Comparison of ENCODE assay signal across 29 cellular contexts in the genomic region with DNA sequence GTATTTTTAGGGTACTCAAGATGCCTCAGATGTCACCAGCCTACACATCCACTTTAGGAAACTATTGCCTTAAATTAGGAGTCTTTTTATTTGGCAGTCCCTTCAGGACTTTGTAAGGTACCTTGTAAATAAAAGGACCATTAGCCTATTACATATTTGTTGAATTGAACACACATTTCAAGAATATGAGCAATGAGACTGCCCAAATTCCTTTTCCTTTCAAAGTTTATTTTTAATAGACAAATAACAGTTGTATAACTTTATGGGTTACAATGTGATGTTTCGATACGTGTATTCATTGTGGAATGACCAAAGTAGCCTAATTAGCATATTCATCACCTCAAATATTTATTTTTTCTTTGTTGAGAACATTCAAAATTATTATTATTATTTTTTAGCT.
"Had no signal": no experiment of that assay in that cellular context is flagged by ENCODE, and none has a peak within 500 bp of the region (broad histone marks: within the 10 kb centered on the region; RNA-seq: fewer than 3 reads in every experiment).

No MANE protein-coding gene starts in this region.

- ATAC-seq: activated CD4-positive, CD25-positive, alpha-beta regulatory T cell treated with anti-CD3 and anti-CD28 coated beads, Interleukin-2, amount 50 U/mL, for 24 hours; activated CD8-positive, alpha-beta T cell treated with anti-CD3 and anti-CD28 coated beads for 36 hours; activated T-cell treated with anti-CD3 and anti-CD28 coated beads, Interleukin-2, amount 50 U/mL, for 4 hours; activated T-helper 17 cell treated with anti-CD3 and anti-CD28 coated beads, Interleukin-2, amount 50 U/mL, for 72 hours; body of pancreas; T-helper 17 cell had no signal

- H3K36me3 ChIP-seq: colonic mucosa, esophagus squamous epithelium, WERI-Rb-1 had no signal

- H3K27me3 Mint-ChIP-seq: activated B cell treated with CpG ODN at 0.5 μM for 24 hours; activated CD8-positive, alpha-beta T cell treated with anti-CD3 and anti-CD28 coated beads for 36 hours; activated naive CD8-positive, alpha-beta T cell; activated T-helper 17 cell treated with anti-CD3 and anti-CD28 coated beads, Interleukin-2, amount 50 U/mL, for 72 hours; T-helper 17 cell had no signal

- H3K27ac Mint-ChIP-seq: activated B cell treated with CpG ODN at 0.5 μM for 24 hours; activated CD8-positive, alpha-beta T cell treated with anti-CD3 and anti-CD28 coated beads for 36 hours; activated naive CD8-positive, alpha-beta T cell; activated T-helper 17 cell treated with anti-CD3 and anti-CD28 coated beads, Interleukin-2, amount 50 U/mL, for 72 hours; T-helper 17 cell; T-helper 2 cell treated with Interferon-gamma antibody and Interleukin-4, amounts not matched to agents 5 μg/mL and 100 μg/mL, for 36 hours had no signal

- DNase-seq: activated B cell treated with CpG ODN at 0.5 μM for 24 hours; activated CD4-positive, alpha-beta T cell treated with anti-CD3 and anti-CD28 coated beads for 48 hours; activated CD4-positive, alpha-beta T cell treated with anti-CD3 and anti-CD28 coated beads, Interleukin-2, amount 50 U/mL, for 1 hour; activated CD4-positive, alpha-beta T cell treated with anti-CD3 and anti-CD28 coated beads, Interleukin-2, amount 50 U/mL, for 48 hours; activated CD8-positive, alpha-beta memory T cell treated with anti-CD3 and anti-CD28 coated beads for 24 hours; activated CD8-positive, alpha-beta T cell treated with anti-CD3 and anti-CD28 coated beads for 36 hours; activated effector memory CD4-positive, alpha-beta T cell treated with Interleukin-2 at 50 U/mL for 16 hours; activated gamma-delta T cell treated with Interleukin-2 at 50 U/mL for 16 hours; activated naive CD4-positive, alpha-beta T cell treated with anti-CD3 and anti-CD28 coated beads, Interleukin-2, amount 50 U/mL, for 16 hours; activated naive CD4-positive, alpha-beta T cell treated with Interleukin-2 at 50 U/mL for 16 hours; activated T-cell treated with anti-CD3 and anti-CD28 coated beads, Interleukin-2, amount 50 U/mL, for 4 hours; amniotic stem cell; anterior cingulate cortex; body of pancreas; caudate nucleus; colonic mucosa; effector CD8-positive, alpha-beta T cell; esophagus squamous epithelium; head of caudate nucleus; T-helper 1 cell; T-helper 17 cell; T1000; WERI-Rb-1 had no signal

- H3K9me3 Mint-ChIP-seq: activated T-cell treated with anti-CD3 and anti-CD28 coated beads, Interleukin-2, amount 50 U/mL, for 4 hours had no signal

- H3K36me3 Mint-ChIP-seq: activated naive CD8-positive, alpha-beta T cell had no signal

- H3K4me1 ChIP-seq: colonic mucosa had no signal

- H3K4me3 Mint-ChIP-seq: activated B cell treated with CpG ODN at 0.5 μM for 24 hours; activated CD8-positive, alpha-beta T cell treated with anti-CD3 and anti-CD28 coated beads for 36 hours; activated naive CD8-positive, alpha-beta T cell; activated T-cell treated with anti-CD3 and anti-CD28 coated beads, Interleukin-2, amount 50 U/mL, for 4 hours; activated T-helper 17 cell treated with anti-CD3 and anti-CD28 coated beads, Interleukin-2, amount 50 U/mL, for 72 hours; T-helper 17 cell; T-helper 2 cell treated with Interferon-gamma antibody and Interleukin-4, amounts not matched to agents 5 μg/mL and 100 μg/mL, for 36 hours had no signal

- H3K9me3 ChIP-seq: body of pancreas, colonic mucosa, esophagus squamous epithelium had no signal

- H3K4me3 ChIP-seq: body of pancreas, colonic mucosa, esophagus squamous epithelium had no signal

- H3K27me3 ChIP-seq: body of pancreas, colonic mucosa, esophagus squamous epithelium had no signal

- H3K4me1 Mint-ChIP-seq: activated B cell treated with CpG ODN at 0.5 μM for 24 hours; activated T-helper 17 cell treated with anti-CD3 and anti-CD28 coated beads, Interleukin-2, amount 50 U/mL, for 72 hours; T-helper 17 cell had no signal

- FAIRE-seq: endothelial cell of umbilical vein, frontal cortex had no signal
